In genomic region chr5:172869734-172870133, GRCh38 we compare ENCODE assay signal across 13 cellular contexts. TPM values are rescaled to one million over a fixed set of nuclear protein-coding genes. Genes with fewer than 3 reads are reported as not detected.
A peak's percentile ranks its signal among the peaks of the same experiment; 100 is the strongest.
DNase-seq lines count a peak whose midpoint lies in the region; ATAC-seq and TF ChIP-seq lines count a peak whose summit lies in the region.
"Had no signal": no experiment of that assay in that cellular context is flagged by ENCODE, and none has a peak within 500 bp of the region (broad histone marks: within the 10 kb centered on the region; RNA-seq: fewer than 3 reads in every experiment).

No MANE protein-coding gene starts in this region.

- ATAC-seq in omental fat pad (ENCODE audit: low FRiP score) (no peak), GM21619 (IDR thresholded peaks at IDR 0.05; ENCODE audit: unreplicated experiment) (no peak)

- peak overlapping the region; percentile 37; the same call in 1 of the 2 replicates for H3K4me3 ChIP-seq in ACC112 (ENCODE audit: low read depth, low read length)
- H3K4me3 ChIP-seq in adipocyte (ENCODE audit: low read length): peak overlapping the region; percentile 2
- no peak overlapping the region for H3K4me3 ChIP-seq in fibroblast of the aortic adventitia (ENCODE audit: low read depth, low read length)
- no peak overlapping the region for H3K4me3 ChIP-seq in rectal smooth muscle tissue (ENCODE audit: low read length)

- H2AFZ ChIP-seq in ACC112 (ENCODE audit: low read length, unreplicated experiment): no peak overlapping the region

- DNase-seq in adipocyte (ENCODE audit: low read depth) (no peak), fibroblast of the aortic adventitia (ENCODE audit: low read depth) (peak; percentile 56), omental fat pad (ENCODE audit: low spot score) (no peak), NCI-H146 (lab: John Stamatoyannopoulos, UW) (no peak), T-helper 1 cell (no peak)
- DNase-seq: activated CD4-positive, alpha-beta T cell treated with anti-CD3 and anti-CD28 coated beads for 1 hour; DMS79; naive B cell; NCI-H526 treated with DMSO at 0.1 percent for 48 hours; stimulated activated naive B cell treated with anti-CD40 and anti-IgM and Interleukin-4, amounts not matched to agents 10 μg/mL and 1 μg/mL and 100 μg/mL, for 72 hours had no signal

- no peaks in the 10 kb centered on the region for H3K27me3 ChIP-seq in ACC112 (ENCODE audit: insufficient read depth, low read length)
- H3K27me3 ChIP-seq in adipocyte (replicated peaks; ENCODE audit: control insufficient read depth, insufficient read depth, low read length): no peaks in the 10 kb centered on the region
- no peaks in the 10 kb centered on the region for H3K27me3 ChIP-seq in rectal smooth muscle tissue (ENCODE audit: control insufficient read depth, insufficient read depth, low read length)

- peak overlapping the region; percentile 100 for H3K27ac ChIP-seq in ACC112 (ENCODE audit: low read depth, low read length)
- peak overlapping the region; percentile 74 for H3K27ac ChIP-seq in rectal smooth muscle tissue (ENCODE audit: low read depth, low read length)

- no peaks in the 10 kb centered on the region for H3K36me3 ChIP-seq in ACC112 (ENCODE audit: insufficient read depth, low read length)
- no peaks in the 10 kb centered on the region for H3K36me3 ChIP-seq in adipocyte (ENCODE audit: control insufficient read depth, insufficient read depth, low read length, severe bottlenecking)
- H3K36me3 ChIP-seq in rectal smooth muscle tissue (ENCODE audit: control insufficient read depth, insufficient read depth, low read length): no peaks in the 10 kb centered on the region

- TF ChIP-seq CTCF in fibroblast of the aortic adventitia (IDR thresholded peaks at IDR 0.05; ENCODE audit: insufficient read depth, low read length): no peak
- no peak for TF ChIP-seq CTCF in omental fat pad (IDR thresholded peaks at IDR 0.05)

- H3K9ac ChIP-seq in adipocyte (ENCODE audit: low read length): peak overlapping the region; percentile 82
- H3K9ac ChIP-seq in rectal smooth muscle tissue (ENCODE audit: low read length): no peak overlapping the region

- H3K4me1 ChIP-seq in ACC112 (ENCODE audit: control insufficient read depth, insufficient read depth, low read length, unreplicated experiment) (peaks cover 85% of the 10 kb centered on the region), adipocyte (ENCODE audit: control insufficient read depth, insufficient read depth, low read length) (peaks cover 84% of the 10 kb centered on the region), rectal smooth muscle tissue (ENCODE audit: control insufficient read depth, insufficient read depth, low read length) (peaks cover 65% of the 10 kb centered on the region)

- no peaks in the 10 kb centered on the region for H3K9me3 ChIP-seq in adipocyte (ENCODE audit: control insufficient read depth, low read length)

- H3K79me2 ChIP-seq in ACC112 (ENCODE audit: control insufficient read depth, insufficient read depth, low read length, unreplicated experiment): peaks cover 59% of the 10 kb centered on the region

RNA-seq across cellular contexts. Expression of gene ERGIC1, which starts 35.7 kb away (rescaled TPM):
- 21.7 and 193 TPM in 2 replicates for total RNA-seq in fibroblast of the aortic adventitia (ENCODE audit: low replicate concordance)
- total RNA-seq in omental fat pad: 100 to 1,000 TPM in 3 of 4 donors, 10 to 100 TPM in 1; 98.8 to 227 (median 129) TPM

Comparison
In these comparisons a context has a peak if more than half of its experiments do, and no peak if none do; other contexts are left out.
1. H3K4me3 ChIP-seq: peak in ACC112 (single experiment) and adipocyte (single experiment); none in fibroblast of the aortic adventitia (single experiment) and rectal smooth muscle tissue (single experiment).